ENCODE assay signal across 9 cellular contexts in the genomic region with DNA sequence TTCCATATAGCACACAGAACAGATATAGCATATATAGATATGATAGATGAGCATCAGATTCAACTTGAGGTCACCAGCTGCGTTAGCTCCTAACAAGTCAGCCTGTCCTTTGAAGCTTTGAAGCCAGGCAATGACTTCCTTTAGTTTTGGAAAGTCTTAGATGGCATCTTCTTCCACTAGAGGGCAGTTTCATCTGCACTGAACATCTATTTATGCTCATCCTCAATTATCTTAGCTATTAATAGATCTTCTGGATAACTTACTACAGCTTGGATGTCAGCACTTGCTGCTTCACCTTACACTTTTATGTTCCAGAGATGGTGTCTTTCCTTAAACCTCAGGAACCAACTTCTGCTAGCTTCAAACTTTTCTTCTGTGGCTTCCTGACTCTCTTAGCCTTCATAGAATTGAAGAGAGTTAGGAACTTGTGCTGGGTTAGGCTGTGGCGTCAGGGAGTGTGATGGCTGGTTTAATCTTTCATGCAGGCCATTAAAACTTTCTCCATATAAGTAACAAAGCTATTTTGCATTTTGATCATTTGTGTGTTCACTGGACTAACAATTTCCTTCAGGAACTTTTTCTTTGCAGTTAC.
DNase-seq lines count a peak whose midpoint lies in the region; ATAC-seq, FAIRE-seq and TF ChIP-seq lines count a peak whose summit lies in the region.
"Had no signal": no experiment of that assay in that cellular context is flagged by ENCODE, and none has a peak within 500 bp of the region (broad histone marks: within the 10 kb centered on the region; RNA-seq: fewer than 3 reads in every experiment).

No MANE protein-coding gene starts in this region.

- no peaks in the 10 kb centered on the region for H3K4me1 ChIP-seq in A549
- no peaks in the 10 kb centered on the region for H3K4me1 ChIP-seq in upper lobe of left lung

- H3K4me3 ChIP-seq in A549 (no peak overlapping the region), SK-N-MC (no peak overlapping the region), upper lobe of left lung (no peak overlapping the region)
- H3K4me3 ChIP-seq: coronary artery had no signal

- no peaks in the 10 kb centered on the region for H3K27me3 ChIP-seq in upper lobe of left lung

- H3K27ac ChIP-seq in A549 (no peak overlapping the region), SK-N-MC (no peak overlapping the region), upper lobe of left lung (no peak overlapping the region)
- H3K27ac ChIP-seq: coronary artery had no signal

- no peak overlapping the region for H3K4me2 ChIP-seq in A549

- H3K9me3 ChIP-seq in A549 (peaks cover 5% of the 10 kb centered on the region; the same call in 1 of the 3 replicates), SK-N-MC (ENCODE audit: low read depth, low read length) (no peaks in the 10 kb centered on the region), upper lobe of left lung (no peaks in the 10 kb centered on the region)

- no peak for TF ChIP-seq EP300 in A549 (IDR thresholded peaks at IDR 0.05)
- no peak for TF ChIP-seq EP300 in upper lobe of left lung (IDR thresholded peaks at IDR 0.05)

- DNase-seq in A549 (ENCODE audit: low read depth in 1 of 2, low spot score in 1 of 2) (peak in 1 of 2 experiments; percentile 31), SK-N-MC (ENCODE audit: low read depth, low spot score) (peak; percentile 18), glomerular endothelial cell (ENCODE audit: extremely low read depth, low read depth, low spot score) (peak; percentile 20), upper lobe of left lung (no peak), RPMI8226 (no peak)

- POLR2A ChIA-PET in A549 (lab: Yijun Ruan, JAX) = no interaction called here

- H3K9ac ChIP-seq in SK-N-MC (ENCODE audit: insufficient read length) = no peak overlapping the region

- ATAC-seq in A549 (peak; percentile 43 to 71; a peak in 3 of 6 replicates), GM18867 (IDR thresholded peaks at IDR 0.05; ENCODE audit: unreplicated experiment) (peak; percentile 39), GM19328 (IDR thresholded peaks at IDR 0.05; ENCODE audit: unreplicated experiment) (no peak), upper lobe of left lung (ENCODE audit: low FRiP score in 2 of 2) (no peak), GM18861 (IDR thresholded peaks at IDR 0.05; ENCODE audit: unreplicated experiment) (no peak)

- CTCF ChIA-PET in A549 (lab: Yijun Ruan, JAX) = interaction anchor here (0.8 to 1.1 kb wide), 8 partner anchors 9 to 1394 kb away, joined by 3 to 4 read pairs (median 3); no protein-coding TSS in a partner anchor

- peak; percentile 47 to 51; a peak in 3 of 5 replicates for TF ChIP-seq RAD21 in A549 (conservative IDR thresholded peaks at IDR 0.05 in 1 of 2, IDR thresholded peaks at IDR 0.05 in 1 of 2)

- TF ChIP-seq POLR2A in A549 (IDR thresholded peaks at IDR 0.05; ENCODE audit: low read length) (no peak), upper lobe of left lung (IDR thresholded peaks at IDR 0.05) (no peak)

- 65% methylated on average over 2 of the region's 2 CpGs for WGBS in A549 (ENCODE audit: missing lambda C conversion rate)
- WGBS in upper lobe of left lung, 2 donors = 62 to 64% methylated on average over 2 of the region's 2 CpGs

- no peaks in the 10 kb centered on the region for H3K36me3 ChIP-seq in SK-N-MC (ENCODE audit: insufficient read depth, low read length)
- no peaks in the 10 kb centered on the region for H3K36me3 ChIP-seq in upper lobe of left lung

- TF ChIP-seq CTCF in A549 (IDR thresholded peaks at IDR 0.05) (peak; percentile 48), upper lobe of left lung (IDR thresholded peaks at IDR 0.05) (peak in 1 of 6 experiments; percentile 10)

- FAIRE-seq in A549 (lab: Jason Lieb, UNC) = no peak

TF ChIP-seq in A549, 52 proteins besides CTCF, POLR2A, EP300 and RAD21:
- no peak for TF ChIP-seq BHLHE40 (IDR thresholded peaks at IDR 0.05; ENCODE audit: low read depth, low read length)
- TF ChIP-seq SMC3 (IDR thresholded peaks at IDR 0.05) = peak; percentile 44; the same call in 2 of the 3 replicates
- TF ChIP-seq ZFP36 (IDR thresholded peaks at IDR 0.05; ENCODE audit: borderline replicate concordance, partially characterized antibody) = no peak
- TF ChIP-seq FOXS1 (CRISPR knock-in tag; IDR thresholded peaks at IDR 0.05) = no peak
- TF ChIP-seq CBX8 (IDR thresholded peaks at IDR 0.05) = no peak

Comparison
In these comparisons a context has a peak if more than half of its experiments do, and no peak if none do; other contexts are left out.
1. ATAC-seq: peak in A549 (2 of 2) and GM18867 (single experiment); none in GM19328 (single experiment), upper lobe of left lung (0 of 2) and GM18861 (single experiment).
2. DNase-seq: peak in SK-N-MC (single experiment) and glomerular endothelial cell (single experiment); none in upper lobe of left lung (0 of 2) and RPMI8226 (single experiment).